In genomic region chr5:72346396-72346795, GRCh38 we compare ENCODE assay signal across 20 cellular contexts.
"Had no signal": no experiment of that assay in that cellular context is flagged by ENCODE, and none has a peak within 500 bp of the region (broad histone marks: within the 10 kb centered on the region; RNA-seq: fewer than 3 reads in every experiment).

No MANE protein-coding gene starts in this region.

- H2AFZ ChIP-seq: neural progenitor cell had no signal

- DNase-seq: activated CD4-positive, alpha-beta T cell treated with anti-CD3 and anti-CD28 coated beads for 1 hour; activated CD8-positive, alpha-beta memory T cell treated with anti-CD3 and anti-CD28 coated beads, Interleukin-2, amount 50 U/mL, for 48 hours; activated naive CD4-positive, alpha-beta T cell treated with anti-CD3 and anti-CD28 coated beads for 36 hours; activated naive CD8-positive, alpha-beta T cell treated with anti-CD3 and anti-CD28 coated beads, Interleukin-2, amount 50 U/mL, for 24 hours; dermis blood vessel endothelial cell; effector memory CD8-positive, alpha-beta T cell; gastrocnemius medialis; heart right ventricle; midbrain; ovary; stimulated activated CD4-positive, alpha-beta T cell treated with anti-CD3 and anti-CD28 coated beads, Interleukin-2, amount 100 ng/mL, for 48 hours; stimulated activated naive CD4-positive, alpha-beta T cell; T-helper 1 cell; tibial artery had no signal

- H3K27me3 ChIP-seq: ascending aorta, gastrocnemius medialis, heart right ventricle, neural progenitor cell, ovary, tibial artery had no signal

- H3K9me3 ChIP-seq: ascending aorta, gastrocnemius medialis, heart right ventricle, ovary, tibial artery had no signal

- H3K9me3 Mint-ChIP-seq: activated naive CD4-positive, alpha-beta T cell treated with anti-CD3 and anti-CD28 coated beads for 36 hours; activated naive CD8-positive, alpha-beta T cell treated with anti-CD3 and anti-CD28 coated beads, Interleukin-2, amount 50 U/mL, for 24 hours; activated T-helper 17 cell treated with anti-CD3 and anti-CD28 coated beads, Interleukin-2, amount 50 U/mL, for 72 hours; effector memory CD8-positive, alpha-beta T cell; neural progenitor cell had no signal

- H3K9ac ChIP-seq: neural progenitor cell had no signal

- H3K27ac ChIP-seq: ascending aorta, gastrocnemius medialis, neural progenitor cell, ovary, tibial artery had no signal

- H3K27me3 Mint-ChIP-seq: activated naive CD8-positive, alpha-beta T cell treated with anti-CD3 and anti-CD28 coated beads, Interleukin-2, amount 50 U/mL, for 24 hours; activated T-helper 17 cell treated with anti-CD3 and anti-CD28 coated beads, Interleukin-2, amount 50 U/mL, for 72 hours; effector memory CD8-positive, alpha-beta T cell had no signal

- H3K27ac Mint-ChIP-seq: activated naive CD4-positive, alpha-beta T cell treated with anti-CD3 and anti-CD28 coated beads for 36 hours; activated naive CD8-positive, alpha-beta T cell treated with anti-CD3 and anti-CD28 coated beads, Interleukin-2, amount 50 U/mL, for 24 hours; activated T-helper 17 cell treated with anti-CD3 and anti-CD28 coated beads, Interleukin-2, amount 50 U/mL, for 72 hours; effector memory CD8-positive, alpha-beta T cell; neural progenitor cell had no signal

- ATAC-seq: activated naive CD8-positive, alpha-beta T cell treated with anti-CD3 and anti-CD28 coated beads, Interleukin-2, amount 50 U/mL, for 24 hours; activated T-helper 17 cell treated with anti-CD3 and anti-CD28 coated beads, Interleukin-2, amount 50 U/mL, for 72 hours; effector memory CD8-positive, alpha-beta T cell; gastrocnemius medialis; heart right ventricle; SK-N-SH treated with all-trans-retinoic acid at 6 μM for 48 hours had no signal

- H3K4me3 Mint-ChIP-seq: activated naive CD4-positive, alpha-beta T cell treated with anti-CD3 and anti-CD28 coated beads for 36 hours; activated naive CD8-positive, alpha-beta T cell treated with anti-CD3 and anti-CD28 coated beads, Interleukin-2, amount 50 U/mL, for 24 hours; activated T-helper 17 cell treated with anti-CD3 and anti-CD28 coated beads, Interleukin-2, amount 50 U/mL, for 72 hours; effector memory CD8-positive, alpha-beta T cell; neural progenitor cell had no signal

- H3K4me1 ChIP-seq: ascending aorta, gastrocnemius medialis, neural progenitor cell, tibial artery had no signal

- FAIRE-seq: bronchial epithelial cell had no signal

- H3K4me3 ChIP-seq: ascending aorta, gastrocnemius medialis, heart right ventricle, lung, neural progenitor cell, ovary, tibial artery had no signal

- H3K36me3 ChIP-seq: neural progenitor cell, ovary had no signal

- H3K4me2 ChIP-seq: neural progenitor cell had no signal
